In genomic region chr2:101089419-101089818, GRCh38 we compare ENCODE assay signal across 13 cellular contexts.
DNase-seq lines count a peak whose midpoint lies in the region; ATAC-seq, FAIRE-seq and TF ChIP-seq lines count a peak whose summit lies in the region.
"Had no signal": no experiment of that assay in that cellular context is flagged by ENCODE, and none has a peak within 500 bp of the region (broad histone marks: within the 10 kb centered on the region; RNA-seq: fewer than 3 reads in every experiment).

No MANE protein-coding gene starts in this region.

- no peak for DNase-seq in A549 (ENCODE audit: low read depth in 1 of 2, low spot score in 1 of 2)
- no peak for DNase-seq in HCT116 (ENCODE audit: low read depth, low spot score)
- no peak for DNase-seq in colonic mucosa
- DNase-seq in activated effector memory CD4-positive, alpha-beta T cell treated with anti-CD3 and anti-CD28 coated beads, Interleukin-2, amount 50 U/mL, for 16 hours, result no peak
- no peak for DNase-seq in stimulated activated naive CD4-positive, alpha-beta T cell (lab: John Stamatoyannopoulos, UW)
- no peak for DNase-seq in foreskin keratinocyte
- DNase-seq: activated naive CD4-positive, alpha-beta T cell treated with anti-CD3 and anti-CD28 coated beads for 36 hours; NCI-H2081 treated with DMSO at 0.1 percent for 48 hours; testis had no signal

- no peak for TF ChIP-seq POLR2A in A549 (IDR thresholded peaks at IDR 0.05; ENCODE audit: low read length)
- TF ChIP-seq POLR2A in HCT116 (IDR thresholded peaks at IDR 0.05; ENCODE audit: borderline replicate concordance, extremely low read depth, insufficient read depth, insufficient read length), result no peak

- no peak for TF ChIP-seq RAD21 in A549 (conservative IDR thresholded peaks at IDR 0.05 in 1 of 2, IDR thresholded peaks at IDR 0.05 in 1 of 2)
- no peak for TF ChIP-seq RAD21 in HCT116 (IDR thresholded peaks at IDR 0.05; ENCODE audit: low read depth)

- H3K4me2 ChIP-seq in A549 (peak overlapping the region; percentile 35), HCT116 (ENCODE audit: low read length) (no peak overlapping the region)
- H3K4me2 ChIP-seq: BLaER1 had no signal

- intact Hi-C loops in HCT116 (cut with micrococcal nuclease) (no loop called here), colonic mucosa (cut with DNase I) (no loop called here)

- BruUV-seq in HCT116 (replicated peaks; lab: Mats Ljungman, UMichigan), result TSS peak; percentile 42

- H3K9me2 ChIP-seq in HCT116 (ENCODE audit: insufficient read depth), result no peaks in the 10 kb centered on the region

- no peak for TF ChIP-seq EP300 in A549 (IDR thresholded peaks at IDR 0.05)

- FAIRE-seq in A549 (lab: Jason Lieb, UNC), result no peak
- FAIRE-seq: H54 had no signal

- peak overlapping the region; percentile 29 to 64; a peak in 5 of 6 replicates for H3K27ac ChIP-seq in A549
- no peak overlapping the region for H3K27ac ChIP-seq in HCT116 (ENCODE audit: low read depth, low read length)
- H3K27ac ChIP-seq in colonic mucosa, result no peak overlapping the region
- no peak overlapping the region for H3K27ac ChIP-seq in foreskin keratinocyte
- H3K27ac ChIP-seq: BLaER1, testis had no signal

- H3K79me2 ChIP-seq in HCT116 (ENCODE audit: insufficient read depth, low read length), result peaks cover 17% of the 10 kb centered on the region

- TF ChIP-seq CTCF in A549 (IDR thresholded peaks at IDR 0.05) (no peak), HCT116 (IDR thresholded peaks at IDR 0.05 in 2 of 3, conservative IDR thresholded peaks at IDR 0.05 in 1 of 3; ENCODE audit: borderline replicate concordance in 1 of 3, insufficient read depth in 1 of 3, low read depth in 2 of 3, low read length in 2 of 3) (no peak), colonic mucosa (IDR thresholded peaks at IDR 0.05) (no peak), foreskin keratinocyte (conservative IDR thresholded peaks at IDR 0.05) (no peak)

- H3K27me3 ChIP-seq in HCT116 (ENCODE audit: insufficient read depth, low read length), result no peaks in the 10 kb centered on the region
- H3K27me3 ChIP-seq in colonic mucosa, result no peaks in the 10 kb centered on the region
- H3K27me3 ChIP-seq in foreskin keratinocyte, result no peaks in the 10 kb centered on the region
- H3K27me3 ChIP-seq: BLaER1, testis had no signal

- CTCF ChIA-PET in A549 (lab: Yijun Ruan, JAX), result interaction anchor here (0.7 to 1.4 kb wide), 3 partner anchors 10 to 1449 kb away, joined by 3 to 4 read pairs (median 4); no protein-coding TSS in a partner anchor
- CTCF ChIA-PET in HCT116 (lab: Charles Lee), result no interaction called here

- no peak overlapping the region for H3K4me3 ChIP-seq in A549
- no peak overlapping the region for H3K4me3 ChIP-seq in HCT116 (replicated peaks in 1 of 2; ENCODE audit: low read depth in 1 of 2, low read length in 2 of 2)
- H3K4me3 ChIP-seq in colonic mucosa, result no peak overlapping the region
- H3K4me3 ChIP-seq: BLaER1, testis had no signal

- H3K9me3 ChIP-seq in A549 (no peaks in the 10 kb centered on the region), HCT116 (ENCODE audit: control insufficient read depth in 1 of 2, insufficient read depth in 1 of 2, low read depth in 1 of 2, low read length in 2 of 2) (no peaks in the 10 kb centered on the region), colonic mucosa (no peaks in the 10 kb centered on the region)
- H3K9me3 ChIP-seq: BLaER1, testis had no signal

- H3K9ac ChIP-seq in HCT116 (ENCODE audit: low read length), result no peak overlapping the region
- H3K9ac ChIP-seq in colonic mucosa (ENCODE audit: low read depth in 2 of 2, low read length in 2 of 2), result no peak overlapping the region
- H3K9ac ChIP-seq: BLaER1 had no signal

- ATAC-seq in A549 (peak in 1 of 2 experiments; percentile 40; a peak in 2 of 6 replicates), GM18870 (IDR thresholded peaks at IDR 0.05; ENCODE audit: unreplicated experiment) (peak; percentile 98), HCT116 (no peak), HG03469 (IDR thresholded peaks at IDR 0.05; ENCODE audit: unreplicated experiment) (peak; percentile 93), foreskin keratinocyte (no peak)

- POLR2A ChIA-PET in A549 (lab: Yijun Ruan, JAX) (interaction anchor here (0.7 kb wide), 1 partner anchor 36 kb away, joined by 3 read pairs; no protein-coding TSS in a partner anchor), HCT116 (lab: Charles Lee) (no interaction called here)

- WGBS in A549 (ENCODE audit: missing lambda C conversion rate), result 94% methylated on average over 1 of the region's 1 CpG

- H2AFZ ChIP-seq in HCT116 (ENCODE audit: low read depth, low read length, poor library complexity, severe bottlenecking), result no peak overlapping the region

- RAD21 ChIA-PET in HCT116 (lab: Charles Lee; ENCODE audit: low non-redundant PET in 1 of 2, low total read pairs in 2 of 2, uncharacterized antibody in 2 of 2, unreplicated experiment in 2 of 2), result no interaction called here

- H3K36me3 ChIP-seq in HCT116 (ENCODE audit: control insufficient read depth in 1 of 2, insufficient read depth in 2 of 2, low read length in 2 of 2), result no peaks in the 10 kb centered on the region
- H3K36me3 ChIP-seq in colonic mucosa, result no peaks in the 10 kb centered on the region
- H3K36me3 ChIP-seq: BLaER1 had no signal

- peaks cover 74% of the 10 kb centered on the region for H3K4me1 ChIP-seq in A549
- no peaks in the 10 kb centered on the region; a peak in 1 of 4 replicates for H3K4me1 ChIP-seq in HCT116 (ENCODE audit: control insufficient read depth in 1 of 2, insufficient read depth in 2 of 2, low read length in 2 of 2)
- H3K4me1 ChIP-seq in colonic mucosa, result no peaks in the 10 kb centered on the region
- H3K4me1 ChIP-seq in foreskin keratinocyte, result no peaks in the 10 kb centered on the region
- H3K4me1 ChIP-seq: BLaER1, testis had no signal

- H4K20me1 ChIP-seq in HCT116 (ENCODE audit: insufficient read depth), result no peaks in the 10 kb centered on the region
- H4K20me1 ChIP-seq: BLaER1 had no signal

TF ChIP-seq in A549, 52 proteins besides CTCF, POLR2A, EP300 and RAD21:
- no peak for TF ChIP-seq FOSL2 (IDR thresholded peaks at IDR 0.05)
- 0 out of 2 replicates have a peak, but pooled peaks have one; percentile 41 for TF ChIP-seq FOSL2 (CRISPR knock-in tag; IDR thresholded peaks at IDR 0.05)
- no peak for TF ChIP-seq KDM1A (IDR thresholded peaks at IDR 0.05; ENCODE audit: low read depth)

TF ChIP-seq in HCT116, 20 proteins besides CTCF, POLR2A, EP300 and RAD21:
- TF ChIP-seq TCF7L2 (IDR thresholded peaks at IDR 0.05; ENCODE audit: borderline replicate concordance, extremely low read depth, insufficient read depth, insufficient read length), result no peak
- no peak for TF ChIP-seq JUND (IDR thresholded peaks at IDR 0.05)
- TF ChIP-seq ELF1 (IDR thresholded peaks at IDR 0.05; ENCODE audit: borderline replicate concordance, low read depth), result no peak
- no peak for TF ChIP-seq POLR2AphosphoS5 (IDR thresholded peaks at IDR 0.05; ENCODE audit: low read depth, low read length)
- TF ChIP-seq, protein P1, sequence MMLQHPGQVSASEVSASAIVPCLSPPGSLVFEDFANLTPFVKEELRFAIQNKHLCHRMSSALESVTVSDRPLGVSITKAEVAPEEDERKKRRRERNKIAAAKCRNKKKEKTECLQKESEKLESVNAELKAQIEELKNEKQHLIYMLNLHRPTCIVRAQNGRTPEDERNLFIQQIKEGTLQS (IDR thresholded peaks at IDR 0.05), result no peak
- TF ChIP-seq ZNF274 (IDR thresholded peaks at IDR 0.05; ENCODE audit: low read depth, low read length), result no peak
- TF ChIP-seq CEBPB (IDR thresholded peaks at IDR 0.05; ENCODE audit: low read depth), result no peak
- TF ChIP-seq YY1 (IDR thresholded peaks at IDR 0.05; ENCODE audit: extremely low read depth, insufficient replicate concordance, low read depth, low read length), result no peak
- no peak for TF ChIP-seq SIN3A (IDR thresholded peaks at IDR 0.05; ENCODE audit: low read depth)
- TF ChIP-seq, protein P2, sequence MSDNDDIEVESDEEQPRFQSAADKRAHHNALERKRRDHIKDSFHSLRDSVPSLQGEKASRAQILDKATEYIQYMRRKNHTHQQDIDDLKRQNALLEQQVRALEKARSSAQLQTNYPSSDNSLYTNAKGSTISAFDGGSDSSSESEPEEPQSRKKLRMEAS (IDR thresholded peaks at IDR 0.05), result no peak
TF ChIP-seq in HCT116: peak in this region for 0.

Comparison
In these comparisons a context has a peak if more than half of its experiments do, and no peak if none do; other contexts are left out.
1. ATAC-seq: peak in GM18870 (single experiment) and HG03469 (single experiment); none in HCT116 (single experiment) and foreskin keratinocyte (single experiment).
2. H3K27ac ChIP-seq: peak in A549 (2 of 2); none in HCT116 (single experiment), colonic mucosa (single experiment) and foreskin keratinocyte (single experiment).